ENCODE assay signal across 17 cellular contexts in the genomic region with DNA sequence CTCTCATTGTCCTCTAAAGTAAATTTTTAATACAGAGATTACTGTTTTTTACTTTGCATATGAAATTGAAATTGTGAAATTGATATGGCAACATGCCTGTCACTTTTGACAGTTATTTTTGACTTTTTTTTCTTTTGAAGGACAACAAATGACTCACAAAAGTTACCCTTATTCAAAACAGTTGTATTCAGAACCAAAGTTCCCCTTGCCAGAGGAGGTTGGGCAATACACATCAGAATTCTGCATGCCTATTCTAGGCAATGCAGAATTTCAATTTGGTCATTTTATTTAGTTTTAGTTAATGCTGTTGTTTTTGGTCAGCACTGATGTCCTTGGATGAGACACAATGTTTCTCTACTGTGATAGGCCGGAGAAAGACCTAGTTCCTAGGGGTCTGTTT.
DNase-seq lines count a peak whose midpoint lies in the region; ATAC-seq and TF ChIP-seq lines count a peak whose summit lies in the region.
"Had no signal": no experiment of that assay in that cellular context is flagged by ENCODE, and none has a peak within 500 bp of the region (broad histone marks: within the 10 kb centered on the region; RNA-seq: fewer than 3 reads in every experiment).

No MANE protein-coding gene starts in this region.

- DNase-seq in fibroblast of mammary gland (ENCODE audit: low read depth), result peak; percentile 26
- DNase-seq in sciatic nerve (ENCODE audit: low spot score), result no peak
- DNase-seq in HT-29 (ENCODE audit: low spot score), result no peak
- no peak for DNase-seq in hypothalamus (lab: John Stamatoyannopoulos, UW)
- no peak for DNase-seq in NCI-H526 treated with DMSO at 0.1 percent for 48 hours (lab: John Stamatoyannopoulos, UW)
- DNase-seq: BE2C; CD8-positive, alpha-beta T cell; COR-L47; DMS153; DMS79 treated with DMSO at 0.1 percent for 48 hours; EL; HCEC 1CT; HFFc6 had no signal

- TF ChIP-seq CTCF in fibroblast of mammary gland (conservative IDR thresholded peaks at IDR 0.05; ENCODE audit: control insufficient read depth, insufficient read depth, low read depth, low read length), result no peak

- intact Hi-C loops in sciatic nerve (cut with DNase I), result no loop called here

- no peak overlapping the region for H3K4me3 ChIP-seq in fibroblast of mammary gland (ENCODE audit: control insufficient read depth, low read depth, low read length)
- H3K4me3 ChIP-seq: A549, K562 had no signal

- peak; percentile 54 for ATAC-seq in GM21360 (IDR thresholded peaks at IDR 0.05; ENCODE audit: unreplicated experiment)
- ATAC-seq in HG03432 (IDR thresholded peaks at IDR 0.05; ENCODE audit: unreplicated experiment), result peak; percentile 48
- peak; percentile 67 for ATAC-seq in sciatic nerve
- ATAC-seq: A549; CD8-positive, alpha-beta T cell; K562 had no signal
